1 cellular context compared by ENCODE assay signal in the genomic region with DNA sequence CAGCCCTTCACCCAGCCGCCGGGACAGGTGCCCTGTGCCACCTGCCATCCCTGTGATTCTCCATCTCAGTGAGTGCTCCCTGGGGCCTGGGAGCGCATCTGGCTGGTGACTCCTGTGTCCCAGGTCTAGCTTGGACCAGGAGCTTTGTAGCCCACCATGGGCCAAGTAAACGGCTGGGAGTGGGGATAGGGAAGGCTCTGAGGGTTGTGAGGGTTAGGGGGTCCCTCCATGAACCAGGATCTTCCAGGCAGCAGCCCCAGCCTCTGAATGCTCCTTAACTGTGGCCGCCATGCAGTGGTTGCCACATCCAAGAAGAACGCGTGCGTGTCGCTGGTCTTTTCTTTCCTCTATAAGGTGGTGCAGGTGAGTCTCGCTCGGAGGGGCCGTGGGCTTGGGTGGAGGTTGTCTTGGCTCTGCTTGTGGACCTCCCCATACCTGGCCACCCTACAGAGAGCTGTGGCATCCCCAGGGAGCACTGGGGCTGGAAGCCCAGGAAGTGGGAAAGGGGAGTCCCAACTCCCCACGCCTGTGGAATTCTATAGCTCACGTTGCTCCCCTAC.
TF ChIP-seq lines count a peak whose summit lies in the region.

No MANE protein-coding gene starts in this region.

TF ChIP-seq in liver, 16 proteins besides CTCF, POLR2A, EP300 and RAD21:
- TF ChIP-seq TAF1 (conservative IDR thresholded peaks at IDR 0.05): no peak
- no peak for TF ChIP-seq JUND (IDR thresholded peaks at IDR 0.05)
- no peak for TF ChIP-seq RXRA (IDR thresholded peaks at IDR 0.05)
- no peak for TF ChIP-seq YY1 (IDR thresholded peaks at IDR 0.05)
- no peak for TF ChIP-seq FOXA2 (IDR thresholded peaks at IDR 0.05)
- TF ChIP-seq NR2F2 (IDR thresholded peaks at IDR 0.05): no peak
- TF ChIP-seq, protein P1, sequence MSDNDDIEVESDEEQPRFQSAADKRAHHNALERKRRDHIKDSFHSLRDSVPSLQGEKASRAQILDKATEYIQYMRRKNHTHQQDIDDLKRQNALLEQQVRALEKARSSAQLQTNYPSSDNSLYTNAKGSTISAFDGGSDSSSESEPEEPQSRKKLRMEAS (IDR thresholded peaks at IDR 0.05): no peak
- no peak for TF ChIP-seq FOXA1 (IDR thresholded peaks at IDR 0.05)
- no peak for TF ChIP-seq EGR1 (IDR thresholded peaks at IDR 0.05; ENCODE audit: low read depth in 2 of 2)
- TF ChIP-seq, protein P2, sequence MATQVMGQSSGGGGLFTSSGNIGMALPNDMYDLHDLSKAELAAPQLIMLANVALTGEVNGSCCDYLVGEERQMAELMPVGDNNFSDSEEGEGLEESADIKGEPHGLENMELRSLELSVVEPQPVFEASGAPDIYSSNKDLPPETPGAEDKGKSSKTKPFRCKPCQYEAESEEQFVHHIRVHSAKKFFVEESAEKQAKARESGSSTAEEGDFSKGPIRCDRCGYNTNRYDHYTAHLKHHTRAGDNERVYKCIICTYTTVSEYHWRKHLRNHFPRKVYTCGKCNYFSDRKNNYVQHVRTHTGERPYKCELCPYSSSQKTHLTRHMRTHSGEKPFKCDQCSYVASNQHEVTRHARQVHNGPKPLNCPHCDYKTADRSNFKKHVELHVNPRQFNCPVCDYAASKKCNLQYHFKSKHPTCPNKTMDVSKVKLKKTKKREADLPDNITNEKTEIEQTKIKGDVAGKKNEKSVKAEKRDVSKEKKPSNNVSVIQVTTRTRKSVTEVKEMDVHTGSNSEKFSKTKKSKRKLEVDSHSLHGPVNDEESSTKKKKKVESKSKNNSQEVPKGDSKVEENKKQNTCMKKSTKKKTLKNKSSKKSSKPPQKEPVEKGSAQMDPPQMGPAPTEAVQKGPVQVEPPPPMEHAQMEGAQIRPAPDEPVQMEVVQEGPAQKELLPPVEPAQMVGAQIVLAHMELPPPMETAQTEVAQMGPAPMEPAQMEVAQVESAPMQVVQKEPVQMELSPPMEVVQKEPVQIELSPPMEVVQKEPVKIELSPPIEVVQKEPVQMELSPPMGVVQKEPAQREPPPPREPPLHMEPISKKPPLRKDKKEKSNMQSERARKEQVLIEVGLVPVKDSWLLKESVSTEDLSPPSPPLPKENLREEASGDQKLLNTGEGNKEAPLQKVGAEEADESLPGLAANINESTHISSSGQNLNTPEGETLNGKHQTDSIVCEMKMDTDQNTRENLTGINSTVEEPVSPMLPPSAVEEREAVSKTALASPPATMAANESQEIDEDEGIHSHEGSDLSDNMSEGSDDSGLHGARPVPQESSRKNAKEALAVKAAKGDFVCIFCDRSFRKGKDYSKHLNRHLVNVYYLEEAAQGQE (IDR thresholded peaks at IDR 0.05): no peak
- TF ChIP-seq HNF4A (conservative IDR thresholded peaks at IDR 0.05): no peak
